In genomic region chr1:230866171-230866811, GRCh38 we compare ENCODE assay signal across 9 cellular contexts. TPM values are rescaled to one million over a fixed set of nuclear protein-coding genes. Genes with fewer than 3 reads are reported as not detected.
DNase-seq lines count a peak whose midpoint lies in the region; ATAC-seq and TF ChIP-seq lines count a peak whose summit lies in the region.
"Had no signal": no experiment of that assay in that cellular context is flagged by ENCODE, and none has a peak within 500 bp of the region (broad histone marks: within the 10 kb centered on the region; RNA-seq: fewer than 3 reads in every experiment).

No MANE protein-coding gene starts in this region.

- H3K9me3 ChIP-seq in CD4-positive, alpha-beta T cell (ENCODE audit: control insufficient read depth, low read length), result no peaks in the 10 kb centered on the region
- H3K9me3 ChIP-seq in cardiac muscle cell (ENCODE audit: low read depth), result no peaks in the 10 kb centered on the region
- H3K9me3 ChIP-seq in psoas muscle, result no peaks in the 10 kb centered on the region
- H3K9me3 ChIP-seq in BE2C, result no peaks in the 10 kb centered on the region

- no peak for DNase-seq in CD4-positive, alpha-beta T cell
- DNase-seq in cardiac muscle cell (ENCODE audit: low read depth in 1 of 2, low spot score in 1 of 2) (no peak), psoas muscle (no peak), BE2C (no peak), NCI-H526 treated with DMSO at 0.1 percent for 48 hours (lab: John Stamatoyannopoulos, UW) (no peak), NCI-H128 (lab: John Stamatoyannopoulos, UW; ENCODE audit: unreplicated experiment) (no peak)
- DNase-seq: NCI-H446 treated with DMSO at 0.1 percent for 48 hours had no signal

- no peaks in the 10 kb centered on the region for H3K36me3 Mint-ChIP-seq in CD4-positive, alpha-beta T cell (ENCODE audit: low read depth)

- H3K27me3 ChIP-seq in CD4-positive, alpha-beta T cell (ENCODE audit: control insufficient read depth, insufficient read depth, low read length), result peaks cover 21% of the 10 kb centered on the region
- H3K27me3 ChIP-seq in cardiac muscle cell (no peaks in the 10 kb centered on the region), psoas muscle (ENCODE audit: insufficient read depth in 3 of 3, low read length in 2 of 3) (no peaks in the 10 kb centered on the region), BE2C (no peaks in the 10 kb centered on the region)

- H3K27me3 Mint-ChIP-seq in CD4-positive, alpha-beta T cell, result peaks cover 6% of the 10 kb centered on the region

- H3K36me3 ChIP-seq in cardiac muscle cell, result no peaks in the 10 kb centered on the region
- no peaks in the 10 kb centered on the region for H3K36me3 ChIP-seq in psoas muscle (ENCODE audit: insufficient read depth in 1 of 2, low read depth in 1 of 2)
- no peaks in the 10 kb centered on the region for H3K36me3 ChIP-seq in BE2C

- TF ChIP-seq CTCF in CD4-positive, alpha-beta T cell (IDR thresholded peaks at IDR 0.05), result no peak
- no peak for TF ChIP-seq CTCF in WI38 (IDR thresholded peaks at IDR 0.05; ENCODE audit: low read depth, low read length)
- TF ChIP-seq CTCF in cardiac muscle cell (IDR thresholded peaks at IDR 0.05; ENCODE audit: low read depth, low read length), result no peak
- no peak for TF ChIP-seq CTCF in psoas muscle (IDR thresholded peaks at IDR 0.05)
- no peak for TF ChIP-seq CTCF in BE2C (IDR thresholded peaks at IDR 0.05; ENCODE audit: low read depth, low read length)

- peak overlapping the region; percentile 93 for H3K4me3 Mint-ChIP-seq in CD4-positive, alpha-beta T cell

- H3K4me1 Mint-ChIP-seq in CD4-positive, alpha-beta T cell (ENCODE audit: low read depth), result peaks cover 27% of the 10 kb centered on the region

- H3K27ac Mint-ChIP-seq in CD4-positive, alpha-beta T cell, result no peak overlapping the region

- CTCF ChIA-PET in CD4-positive, alpha-beta T cell (lab: Charles Lee), result no interaction called here

- ATAC-seq in CD4-positive, alpha-beta T cell (ENCODE audit: poor library complexity), result no peak
- ATAC-seq in psoas muscle, result peak in 3 of 4 donors; percentile 11 to 41 (median 24)
- no peak for ATAC-seq in GM18861 (IDR thresholded peaks at IDR 0.05; ENCODE audit: unreplicated experiment)

- intact Hi-C loops in CD4-positive, alpha-beta T cell (cut with DNase I, micrococcal nuclease), result loop anchor here in 1 of 2 experiments (5.0 to 10.0 kb wide), 2 partner anchors 224 to 559 kb away; partner anchors contain the start of genes COG2 and EGLN1
- intact Hi-C loops in psoas muscle (cut with DNase I), result loop anchor here in 1 of 2 donors (5.0 kb wide), 1 partner anchor 59 kb away; no protein-coding TSS in a partner anchor

- H3K4me1 ChIP-seq in cardiac muscle cell (ENCODE audit: low read depth), result peaks cover 41% of the 10 kb centered on the region
- H3K4me1 ChIP-seq in psoas muscle, result peaks cover 61% of the 10 kb centered on the region
- H3K4me1 ChIP-seq in BE2C, result peaks cover 6% of the 10 kb centered on the region; the same call in 1 of the 2 replicates

- peak overlapping the region; percentile 76 for H3K4me3 ChIP-seq in WI38 (ENCODE audit: low read depth, low read length)
- H3K4me3 ChIP-seq in cardiac muscle cell, result peak overlapping the region; percentile 98
- peak overlapping the region; percentile 85 for H3K4me3 ChIP-seq in psoas muscle
- no peak overlapping the region for H3K4me3 ChIP-seq in BE2C (ENCODE audit: low read depth, low read length)

- 40 to 54% (median 42%) methylated on average over 8 of the region's 8 CpGs for WGBS in psoas muscle, 3 donors

- no peaks in the 10 kb centered on the region for H3K9me3 Mint-ChIP-seq in CD4-positive, alpha-beta T cell

- no peak overlapping the region for H3K27ac ChIP-seq in CD4-positive, alpha-beta T cell (ENCODE audit: low read depth, low read length)
- no peak overlapping the region for H3K27ac ChIP-seq in cardiac muscle cell
- H3K27ac ChIP-seq in psoas muscle, result peak overlapping the region; percentile 90

- POLR2A ChIA-PET in CD4-positive, alpha-beta T cell (lab: Charles Lee), result no interaction called here

RNA-seq across cellular contexts. Expression of gene C1orf198, which starts 2.0 kb away (rescaled TPM):
- 1 to 10 TPM; 2.2 TPM for total RNA-seq in CD4-positive, alpha-beta T cell
- 67.6 and 68.8 TPM in 2 replicates for total RNA-seq in cardiac muscle cell
- polyA plus RNA-seq in cardiac muscle cell, result 54.7 and 59.0 TPM in 2 replicates
- total RNA-seq in psoas muscle, result 100 to 1,000 TPM in 2 of 4 donors, 10 to 100 TPM in 2; 32.0 to 122 (median 86.7) TPM
- 10 to 100 TPM; 44.6 to 99.6 (median 81.8) TPM for polyA plus RNA-seq in psoas muscle
- polyA plus RNA-seq in BE2C (2012; ENCODE audit: insufficient read depth, insufficient read length, low read depth), result 12.1 TPM

Comparison
In these comparisons a context has a peak if more than half of its experiments do, and no peak if none do; other contexts are left out.
1. ATAC-seq: peak in psoas muscle (3 of 4); none in CD4-positive, alpha-beta T cell (single experiment) and GM18861 (single experiment).
2. RNA of gene C1orf198, which starts 2.0 kb away (total RNA-seq): 32.0 to 122 TPM in psoas muscle and 67.6 to 68.8 TPM in cardiac muscle cell; 2.2 TPM in CD4-positive, alpha-beta T cell; every median in the first group is over 10 times any median in the second.